27 cellular contexts compared by ENCODE assay signal in genomic region chr11:81916459-81916858, GRCh38.
"Had no signal": no experiment of that assay in that cellular context is flagged by ENCODE, and none has a peak within 500 bp of the region (broad histone marks: within the 10 kb centered on the region; RNA-seq: fewer than 3 reads in every experiment).

No MANE protein-coding gene starts in this region.

- ATAC-seq: natural killer cell; psoas muscle; right cardiac atrium; right lobe of liver; stimulated activated memory B cell treated with anti-CD40 and anti-IgM and Interleukin-4, amounts not matched to agents 10 μg/mL and 1 μg/mL and 100 μg/mL, for 72 hours; stimulated activated naive CD8-positive, alpha-beta T cell treated with anti-CD3 and anti-CD28 coated beads, Interleukin-15, amount 100 ng/mL, for 72 hours; stimulated activated naive CD8-positive, alpha-beta T cell treated with anti-CD3 and anti-CD28 coated beads, Interleukin-15, Interleukin-2, amounts not matched to agents 100 U/mL and 50 U/mL, for 24 hours; upper lobe of right lung had no signal

- DNase-seq: natural killer cell; occipital lobe; ovary; posterior cingulate gyrus; psoas muscle; right cardiac atrium; right lobe of liver; spleen; stimulated activated CD4-positive, alpha-beta T cell treated with anti-CD3 and anti-CD28 coated beads, Interleukin-12 subunit alpha, Interleukin-12 subunit beta, amount 100 ng/mL, for 4 hours; stimulated activated CD4-positive, alpha-beta T cell treated with anti-CD3 and anti-CD28 coated beads, Interleukin-1b, Interleukin-23, amount 100 ng/mL, for 48 hours; stimulated activated CD4-positive, alpha-beta T cell treated with anti-CD3 and anti-CD28 coated beads, Interleukin-4, amount 100 ng/mL, for 1 hour; stimulated activated CD4-positive, alpha-beta T cell treated with anti-CD3 and anti-CD28 coated beads, Interleukin-4, amount 100 ng/mL, for 4 hours; stimulated activated CD8-positive, alpha-beta memory T cell treated with anti-CD3 and anti-CD28 coated beads, Interleukin-4, amount 100 ng/mL, for 48 hours; stimulated activated naive CD4-positive, alpha-beta T cell; stimulated activated naive CD8-positive, alpha-beta T cell treated with anti-CD3 and anti-CD28 coated beads, Interleukin-15, amount 100 ng/mL, for 72 hours; stimulated activated naive CD8-positive, alpha-beta T cell treated with anti-CD3 and anti-CD28 coated beads, Interleukin-15, Interleukin-2, amounts not matched to agents 100 U/mL and 50 U/mL, for 24 hours; substantia nigra; testis; tibial artery; transverse colon; upper lobe of right lung; uterus had no signal

- H3K27me3 ChIP-seq: neural progenitor cell, ovary, right lobe of liver, spleen, suprapubic skin, testis, tibial artery, transverse colon, upper lobe of right lung, uterus had no signal

- H3K36me3 ChIP-seq: neural progenitor cell, ovary, right lobe of liver, spleen, suprapubic skin, tibial artery, transverse colon, upper lobe of right lung, uterus had no signal

- H3K4me3 ChIP-seq: neural progenitor cell, ovary, psoas muscle, right lobe of liver, skin epidermis, smooth muscle cell, spleen, suprapubic skin, testis, tibial artery, transverse colon, upper lobe of right lung, uterus had no signal
